1 cellular context compared by ENCODE assay signal in genomic region chr9:35669331-35670145, GRCh38.
TF ChIP-seq lines count a peak whose summit lies in the region.

No MANE protein-coding gene starts in this region.

TF ChIP-seq in SK-N-SH treated with all-trans-retinoic acid at 6 μM for 48 hours, 23 proteins besides CTCF, POLR2A, EP300 and RAD21 (continued from another document):
- TF ChIP-seq, protein P1, sequence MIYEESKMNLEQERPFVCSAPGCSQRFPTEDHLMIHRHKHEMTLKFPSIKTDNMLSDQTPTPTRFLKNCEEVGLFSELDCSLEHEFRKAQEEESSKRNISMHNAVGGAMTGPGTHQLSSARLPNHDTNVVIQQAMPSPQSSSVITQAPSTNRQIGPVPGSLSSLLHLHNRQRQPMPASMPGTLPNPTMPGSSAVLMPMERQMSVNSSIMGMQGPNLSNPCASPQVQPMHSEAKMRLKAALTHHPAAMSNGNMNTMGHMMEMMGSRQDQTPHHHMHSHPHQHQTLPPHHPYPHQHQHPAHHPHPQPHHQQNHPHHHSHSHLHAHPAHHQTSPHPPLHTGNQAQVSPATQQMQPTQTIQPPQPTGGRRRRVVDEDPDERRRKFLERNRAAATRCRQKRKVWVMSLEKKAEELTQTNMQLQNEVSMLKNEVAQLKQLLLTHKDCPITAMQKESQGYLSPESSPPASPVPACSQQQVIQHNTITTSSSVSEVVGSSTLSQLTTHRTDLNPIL (CRISPR knock-in tag; IDR thresholded peaks at IDR 0.05; ENCODE audit: low read depth), result no peak
